In genomic region chr16:85162478-85163277, GRCh38 we compare ENCODE assay signal across 10 cellular contexts. TPM values are rescaled to one million over a fixed set of nuclear protein-coding genes. Genes with fewer than 3 reads are reported as not detected.
A peak's percentile ranks its signal among the peaks of the same experiment; 100 is the strongest.
DNase-seq lines count a peak whose midpoint lies in the region; ATAC-seq and TF ChIP-seq lines count a peak whose summit lies in the region.
"Had no signal": no experiment of that assay in that cellular context is flagged by ENCODE, and none has a peak within 500 bp of the region (broad histone marks: within the 10 kb centered on the region; RNA-seq: fewer than 3 reads in every experiment).

No MANE protein-coding gene starts in this region.

- H2AFZ ChIP-seq in hepatocyte = no peak overlapping the region

- no peak overlapping the region for H3K4me3 Mint-ChIP-seq in activated T-helper 17 cell treated with anti-CD3 and anti-CD28 coated beads, Interleukin-2, amount 50 U/mL, for 72 hours
- H3K4me3 Mint-ChIP-seq: memory B cell had no signal

- TF ChIP-seq CTCF in ascending aorta (IDR thresholded peaks at IDR 0.05) (no peak), hepatocyte (IDR thresholded peaks at IDR 0.05; ENCODE audit: poor library complexity) (no peak), stomach (IDR thresholded peaks at IDR 0.05) (no peak)

- H3K27ac Mint-ChIP-seq in activated T-helper 17 cell treated with anti-CD3 and anti-CD28 coated beads, Interleukin-2, amount 50 U/mL, for 72 hours = no peak overlapping the region
- H3K27ac Mint-ChIP-seq: memory B cell had no signal

- H3K9me2 ChIP-seq in hepatocyte (replicated peaks; ENCODE audit: insufficient read depth) = no peaks in the 10 kb centered on the region

- intact Hi-C loops in ascending aorta (cut with DNase I) = no loop called here
- intact Hi-C loops in stomach (cut with DNase I; ENCODE audit: low total_unique reads) = no loop called here

- H3K36me3 ChIP-seq in ascending aorta (no peaks in the 10 kb centered on the region), hepatocyte (replicated peaks; ENCODE audit: insufficient read depth, low read depth) (no peaks in the 10 kb centered on the region), stomach (no peaks in the 10 kb centered on the region)

- H3K4me3 ChIP-seq in ascending aorta (no peak overlapping the region), hepatocyte (no peak overlapping the region), stomach (no peak overlapping the region)

- H3K9me3 Mint-ChIP-seq in activated T-helper 17 cell treated with anti-CD3 and anti-CD28 coated beads, Interleukin-2, amount 50 U/mL, for 72 hours = no peaks in the 10 kb centered on the region
- H3K9me3 Mint-ChIP-seq: memory B cell had no signal

- TF ChIP-seq EP300 in stomach (IDR thresholded peaks at IDR 0.05) = no peak

- 65% methylated on average over 34 of the region's 36 CpGs for WGBS in hepatocyte (ENCODE audit: low lambda C conversion rate, missing lambda C conversion rate)
- 49 to 76% (median 75%) methylated on average over 18 to 36 of the region's 36 CpGs for WGBS in stomach, 5 donors

- H3K27ac ChIP-seq in ascending aorta = peak overlapping the region; percentile 66 to 84
- peak overlapping the region; percentile 56 for H3K27ac ChIP-seq in hepatocyte
- H3K27ac ChIP-seq in stomach = peak overlapping the region; percentile 28 to 81 (median 66)

- no peaks in the 10 kb centered on the region for H3K79me2 ChIP-seq in hepatocyte

- H3K27me3 Mint-ChIP-seq in activated T-helper 17 cell treated with anti-CD3 and anti-CD28 coated beads, Interleukin-2, amount 50 U/mL, for 72 hours = peaks cover 17% of the 10 kb centered on the region

- peak; percentile 73 for DNase-seq in GM04504 (ENCODE audit: low read depth)
- peak in 1 of 2 donors; percentile 89 for DNase-seq in ascending aorta (ENCODE audit: low spot score in 2 of 2)
- DNase-seq in hepatocyte (ENCODE audit: low spot score) = peak; percentile 69
- DNase-seq in stomach = no peak
- DNase-seq in activated effector memory CD4-positive, alpha-beta T cell treated with Interleukin-2 at 50 U/mL for 16 hours = no peak
- DNase-seq in NCI-H1105 (lab: John Stamatoyannopoulos, UW) = no peak
- no peak for DNase-seq in activated effector memory CD4-positive, alpha-beta T cell treated with anti-CD3 and anti-CD28 coated beads, Interleukin-2, amount 50 U/mL, for 16 hours
- DNase-seq: activated CD4-positive, alpha-beta T cell treated with anti-CD3 and anti-CD28 coated beads for 4 hours had no signal

- peak overlapping the region; percentile 31 for H3K4me2 ChIP-seq in hepatocyte

- no peaks in the 10 kb centered on the region for H3K27me3 ChIP-seq in ascending aorta
- H3K27me3 ChIP-seq in hepatocyte = no peaks in the 10 kb centered on the region
- peaks cover 0 to 3% (median 0%) of the 10 kb centered on the region in 3 donors for H3K27me3 ChIP-seq in stomach

- no peaks in the 10 kb centered on the region for H4K20me1 ChIP-seq in hepatocyte (ENCODE audit: insufficient read depth, poor library complexity, severe bottlenecking)

- no peak for ATAC-seq in activated T-helper 17 cell treated with anti-CD3 and anti-CD28 coated beads, Interleukin-2, amount 50 U/mL, for 72 hours (replicated peaks)

- H3K4me1 ChIP-seq in ascending aorta (peaks cover 4 to 42% of the 10 kb centered on the region in 2 donors), hepatocyte (ENCODE audit: insufficient read depth) (peaks cover 56% of the 10 kb centered on the region), stomach (peaks cover 32 to 79% (median 55%) of the 10 kb centered on the region in 4 donors)

- H3K36me3 Mint-ChIP-seq in activated T-helper 17 cell treated with anti-CD3 and anti-CD28 coated beads, Interleukin-2, amount 50 U/mL, for 72 hours (ENCODE audit: low read depth) = no peaks in the 10 kb centered on the region
- H3K36me3 Mint-ChIP-seq: memory B cell had no signal

- H3K4me1 Mint-ChIP-seq in activated T-helper 17 cell treated with anti-CD3 and anti-CD28 coated beads, Interleukin-2, amount 50 U/mL, for 72 hours = peaks cover 6% of the 10 kb centered on the region

- H3K9me3 ChIP-seq in ascending aorta (no peaks in the 10 kb centered on the region), hepatocyte (ENCODE audit: low read depth) (no peaks in the 10 kb centered on the region), stomach (no peaks in the 10 kb centered on the region)

- TF ChIP-seq POLR2A in stomach (IDR thresholded peaks at IDR 0.05) = no peak

RNA-seq across cellular contexts. Expression of gene CIBAR2, which starts 50.4 kb away (rescaled TPM):
- total RNA-seq in ascending aorta = not detected
- total RNA-seq in hepatocyte = 0.13 TPM in 1 of 2 replicates, not detected in the other
- not detected in 2 replicates for polyA plus RNA-seq in hepatocyte
- total RNA-seq in stomach = 10 to 100 TPM in 1 of 5 donors, not detected in 4; 54.0 TPM
- 1 to 10 TPM in 1 of 3 donors, not detected in 2; 1.5 TPM for polyA plus RNA-seq in stomach
- under 1 TPM in 1 of 2 donors, not detected in 1; 0.34 TPM for total RNA-seq in activated T-helper 17 cell treated with anti-CD3 and anti-CD28 coated beads, Interleukin-2, amount 50 U/mL, for 72 hours

Comparison
In these comparisons a context has a peak if more than half of its experiments do, and no peak if none do; other contexts are left out.
1. DNase-seq: peak in GM04504 (single experiment) and hepatocyte (single experiment); none in stomach (single experiment), activated effector memory CD4-positive, alpha-beta T cell treated with Interleukin-2 at 50 U/mL for 16 hours (single experiment), NCI-H1105 (single experiment) and activated effector memory CD4-positive, alpha-beta T cell treated with anti-CD3 and anti-CD28 coated beads, Interleukin-2, amount 50 U/mL, for 16 hours (single experiment).
2. Peak in every context shown above with its lines, with median percentiles within 50 percentile points of each other: H3K27ac ChIP-seq.